Comparison of ENCODE assay signal across 18 cellular contexts in genomic region chr13:72504026-72504925, GRCh38.
A peak's percentile ranks its signal among the peaks of the same experiment; 100 is the strongest.
DNase-seq lines count a peak whose midpoint lies in the region; ATAC-seq and TF ChIP-seq lines count a peak whose summit lies in the region.
"Had no signal": no experiment of that assay in that cellular context is flagged by ENCODE, and none has a peak within 500 bp of the region (broad histone marks: within the 10 kb centered on the region; RNA-seq: fewer than 3 reads in every experiment).

No MANE protein-coding gene starts in this region.

- peak; percentile 34 for DNase-seq in DMS153 treated with DMSO at 0.1 percent for 48 hours (lab: John Stamatoyannopoulos, UW; ENCODE audit: unreplicated experiment)
- DNase-seq in DMS153 (lab: John Stamatoyannopoulos, UW), result no peak
- DNase-seq in SK-N-SH, result no peak
- peak; percentile 46 for DNase-seq in fibroblast of gingiva (ENCODE audit: low read depth)
- DNase-seq in osteoblast (ENCODE audit: insufficient read length, low spot score, missing footprints), result no peak
- DNase-seq in upper lobe of right lung, result no peak
- no peak for DNase-seq in NCI-H510A treated with DMSO at 0.1 percent for 48 hours (lab: John Stamatoyannopoulos, UW)
- DNase-seq: 8988T; activated CD4-positive, alpha-beta T cell treated with anti-CD3 and anti-CD28 coated beads, Interleukin-2, amount 50 U/mL, for 4 hours; activated T-cell treated with anti-CD3 and anti-CD28 coated beads, Interleukin-2, amount 50 U/mL, for 4 hours; CD4-positive, CD25-positive, alpha-beta regulatory T cell; colonic mucosa; erythroblast; left lung; NCI-H2029 treated with DMSO at 0.1 percent for 48 hours; SIG-M5; stimulated activated CD4-positive, alpha-beta T cell treated with anti-CD3 and anti-CD28 coated beads, Interleukin-2, amount 100 ng/mL, for 24 hours had no signal

- H3K36me3 ChIP-seq in SK-N-SH (replicated peaks in 1 of 2; ENCODE audit: control insufficient read depth in 1 of 2, insufficient read depth in 2 of 2, low read length in 1 of 2), result no peaks in the 10 kb centered on the region
- no peaks in the 10 kb centered on the region for H3K36me3 ChIP-seq in osteoblast (ENCODE audit: insufficient read depth, low read length)
- no peaks in the 10 kb centered on the region for H3K36me3 ChIP-seq in upper lobe of right lung
- H3K36me3 ChIP-seq: colonic mucosa, left lung had no signal

- H3K79me2 ChIP-seq in SK-N-SH (ENCODE audit: insufficient read depth) (no peaks in the 10 kb centered on the region), osteoblast (ENCODE audit: insufficient read depth, low read length) (no peaks in the 10 kb centered on the region)

- no peak for TF ChIP-seq RAD21 in SK-N-SH (IDR thresholded peaks at IDR 0.05; ENCODE audit: low read length)

- POLR2A ChIA-PET in SK-N-SH (lab: Yijun Ruan, JAX), result no interaction called here

- H3K9me3 ChIP-seq in SK-N-SH (no peaks in the 10 kb centered on the region), osteoblast (ENCODE audit: low read depth, low read length) (no peaks in the 10 kb centered on the region), upper lobe of right lung (no peaks in the 10 kb centered on the region)
- H3K9me3 ChIP-seq: colonic mucosa, left lung had no signal

- no peak overlapping the region for H3K9ac ChIP-seq in SK-N-SH

- intact Hi-C loops in upper lobe of right lung (cut with DNase I), result no loop called here

- TF ChIP-seq EP300 in SK-N-SH (IDR thresholded peaks at IDR 0.05; ENCODE audit: borderline replicate concordance in 1 of 2, low read depth in 1 of 2, low read length in 1 of 2), result no peak

- ATAC-seq in upper lobe of right lung (no peak), GM18519 (IDR thresholded peaks at IDR 0.05; ENCODE audit: low FRiP score, unreplicated experiment) (no peak)
- ATAC-seq: activated T-cell treated with anti-CD3 and anti-CD28 coated beads, Interleukin-2, amount 50 U/mL, for 4 hours; left lung had no signal

- H3K27me3 ChIP-seq in SK-N-SH (ENCODE audit: insufficient read depth) (no peaks in the 10 kb centered on the region), osteoblast (ENCODE audit: insufficient read depth, low read length) (no peaks in the 10 kb centered on the region), upper lobe of right lung (no peaks in the 10 kb centered on the region)
- H3K27me3 ChIP-seq: colonic mucosa, left lung had no signal

- CTCF ChIA-PET in SK-N-SH (lab: Yijun Ruan, JAX), result interaction anchor here (0.8 to 1.3 kb wide), 4 partner anchors 15 to 93 kb away, joined by 3 to 4 read pairs (median 3); no protein-coding TSS in a partner anchor

- no peaks in the 10 kb centered on the region for H3K9me2 ChIP-seq in SK-N-SH

- H3K4me3 ChIP-seq in SK-N-SH (ENCODE audit: low read depth in 2 of 2, low read length in 1 of 2), result no peak overlapping the region
- H3K4me3 ChIP-seq in osteoblast (ENCODE audit: insufficient read depth, low read length), result no peak overlapping the region
- no peak overlapping the region for H3K4me3 ChIP-seq in upper lobe of right lung
- H3K4me3 ChIP-seq: colonic mucosa, left lung had no signal

- H3K27ac ChIP-seq in SK-N-SH (ENCODE audit: low read depth in 2 of 2, low read length in 1 of 2), result peak overlapping the region; percentile 53 to 71; a peak in 3 of 4 replicates
- peak overlapping the region; percentile 7 for H3K27ac ChIP-seq in osteoblast (ENCODE audit: low read depth, low read length)
- no peak overlapping the region for H3K27ac ChIP-seq in upper lobe of right lung
- H3K27ac ChIP-seq: colonic mucosa, left lung had no signal

- H3F3A ChIP-seq in SK-N-SH (replicated peaks; ENCODE audit: insufficient read depth), result peaks cover 24% of the 10 kb centered on the region

- TF ChIP-seq CTCF in SK-N-SH (IDR thresholded peaks at IDR 0.05) (no peak), osteoblast (IDR thresholded peaks at IDR 0.05; ENCODE audit: extremely low read depth, low read depth, low read length) (no peak), upper lobe of right lung (IDR thresholded peaks at IDR 0.05) (no peak)

- H2AFZ ChIP-seq in SK-N-SH (ENCODE audit: low read depth) (peak overlapping the region; percentile 61), osteoblast (ENCODE audit: low read length) (no peak overlapping the region)

- peak overlapping the region; percentile 58 for H3K4me2 ChIP-seq in SK-N-SH
- H3K4me2 ChIP-seq in osteoblast (ENCODE audit: insufficient read depth, low read length), result peak overlapping the region; percentile 7

- H4K20me1 ChIP-seq in SK-N-SH (ENCODE audit: insufficient read depth) (no peaks in the 10 kb centered on the region), osteoblast (ENCODE audit: insufficient read depth, low read length) (no peaks in the 10 kb centered on the region)

- 30% methylated on average over 4 of the region's 5 CpGs for WGBS in SK-N-SH (ENCODE audit: low lambda C conversion rate)

- peaks cover 18 to 30% of the 10 kb centered on the region in 2 experiments; a peak in 3 of 4 replicates for H3K4me1 ChIP-seq in SK-N-SH (ENCODE audit: control insufficient read depth in 1 of 2, insufficient read depth in 2 of 2, low read depth in 1 of 2, low read length in 1 of 2)
- no peaks in the 10 kb centered on the region for H3K4me1 ChIP-seq in osteoblast (ENCODE audit: insufficient read depth, low read length)
- H3K4me1 ChIP-seq in upper lobe of right lung, result no peaks in the 10 kb centered on the region
- H3K4me1 ChIP-seq: colonic mucosa, left lung had no signal

TF ChIP-seq in SK-N-SH, 30 proteins besides CTCF, POLR2A, EP300 and RAD21 (continues in another document):
- TF ChIP-seq USF2 (IDR thresholded peaks at IDR 0.05; ENCODE audit: borderline replicate concordance, low read depth, low read length) (no peak), RFX5 (IDR thresholded peaks at IDR 0.05; ENCODE audit: low read length) (no peak), MEF2A (IDR thresholded peaks at IDR 0.05; ENCODE audit: borderline replicate concordance, low read depth) (0 out of 2 replicates have a peak, but pooled peaks have one; percentile 15), GABPA (IDR thresholded peaks at IDR 0.05; ENCODE audit: low read depth) (no peak), NFIC (IDR thresholded peaks at IDR 0.05; ENCODE audit: borderline replicate concordance) (peak; percentile 26; the same call in 1 of the 2 replicates), JUND (IDR thresholded peaks at IDR 0.05) (peak; percentile 17; the same call in 1 of the 2 replicates), NRF1 (IDR thresholded peaks at IDR 0.05; ENCODE audit: low read depth, low read length) (no peak), FOXM1 (IDR thresholded peaks at IDR 0.05; ENCODE audit: low read depth) (no peak), SMC3 (IDR thresholded peaks at IDR 0.05; ENCODE audit: low read depth, low read length) (no peak), YY1 (IDR thresholded peaks at IDR 0.05; ENCODE audit: low read depth) (no peak), FOXJ3 (CRISPR knock-in tag; IDR thresholded peaks at IDR 0.05) (no peak), RCOR1 (IDR thresholded peaks at IDR 0.05; ENCODE audit: low read length) (no peak), FOSL2 (IDR thresholded peaks at IDR 0.05; ENCODE audit: borderline replicate concordance, low read depth) (peak; percentile 2; the same call in 1 of the 2 replicates), PBX3 (IDR thresholded peaks at IDR 0.05) (no peak), ELF1 (IDR thresholded peaks at IDR 0.05) (no peak), TEAD4 (IDR thresholded peaks at IDR 0.05; ENCODE audit: borderline replicate concordance, insufficient read depth) (no peak), USF1 (IDR thresholded peaks at IDR 0.05; ENCODE audit: borderline replicate concordance, low read depth) (no peak), SIN3A (IDR thresholded peaks at IDR 0.05; ENCODE audit: borderline replicate concordance, low read depth, low read length) (no peak), RXRA (IDR thresholded peaks at IDR 0.05; ENCODE audit: borderline replicate concordance, low read depth) (no peak), CHD2 (IDR thresholded peaks at IDR 0.05; ENCODE audit: low read length, partially characterized antibody) (no peak), TAF1 (IDR thresholded peaks at IDR 0.05; ENCODE audit: borderline replicate concordance, low read depth, low read length) (no peak), EZH2phosphoT487 (IDR thresholded peaks at IDR 0.05; ENCODE audit: borderline replicate concordance, low read depth) (no peak), MXI1 (IDR thresholded peaks at IDR 0.05; ENCODE audit: low read depth, low read length) (no peak)
- TF ChIP-seq, protein P1, sequence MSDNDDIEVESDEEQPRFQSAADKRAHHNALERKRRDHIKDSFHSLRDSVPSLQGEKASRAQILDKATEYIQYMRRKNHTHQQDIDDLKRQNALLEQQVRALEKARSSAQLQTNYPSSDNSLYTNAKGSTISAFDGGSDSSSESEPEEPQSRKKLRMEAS (IDR thresholded peaks at IDR 0.05; ENCODE audit: low read depth), result no peak

Comparison
In these comparisons a context has a peak if more than half of its experiments do, and no peak if none do; other contexts are left out.
1. DNase-seq: peak in DMS153 treated with DMSO at 0.1 percent for 48 hours (single experiment) and fibroblast of gingiva (single experiment); none in DMS153 (single experiment), SK-N-SH (single experiment), osteoblast (single experiment), upper lobe of right lung (single experiment) and NCI-H510A treated with DMSO at 0.1 percent for 48 hours (single experiment).